Comparison of ENCODE assay signal across 15 cellular contexts in the genomic region with DNA sequence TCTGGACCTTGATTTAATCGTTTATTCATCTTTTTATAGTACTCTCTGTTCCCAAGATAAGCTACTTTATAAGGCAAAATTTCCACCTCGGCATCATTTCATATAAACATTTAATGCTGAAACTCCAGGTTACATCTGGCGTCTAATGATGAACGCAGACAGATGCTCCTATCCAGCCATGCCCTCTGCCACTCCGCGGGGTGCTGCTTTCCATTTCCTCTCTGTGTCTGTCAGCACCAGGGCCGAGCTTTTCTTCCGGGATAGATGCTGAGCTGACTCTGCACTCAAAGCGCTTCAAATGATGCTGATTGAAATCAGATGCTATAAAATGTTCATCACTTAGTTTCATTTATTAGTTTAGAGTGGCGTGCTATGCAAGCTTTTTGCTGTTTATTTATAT.
A peak's percentile ranks its signal among the peaks of the same experiment; 100 is the strongest.
DNase-seq lines count a peak whose midpoint lies in the region; ATAC-seq and TF ChIP-seq lines count a peak whose summit lies in the region.
"Had no signal": no experiment of that assay in that cellular context is flagged by ENCODE, and none has a peak within 500 bp of the region (broad histone marks: within the 10 kb centered on the region; RNA-seq: fewer than 3 reads in every experiment).

No MANE protein-coding gene starts in this region.

- H3K4me3 Mint-ChIP-seq in WTC11: no peak overlapping the region
- H3K4me3 Mint-ChIP-seq: activated CD4-positive, alpha-beta memory T cell treated with anti-CD3 and anti-CD28 coated beads for 36 hours; mesothelial cell of epicardium had no signal

- H3K27ac Mint-ChIP-seq in WTC11: no peak overlapping the region
- H3K27ac Mint-ChIP-seq: activated CD4-positive, alpha-beta memory T cell treated with anti-CD3 and anti-CD28 coated beads for 36 hours had no signal

- no peaks in the 10 kb centered on the region for H3K36me3 ChIP-seq in esophagus squamous epithelium
- H3K36me3 ChIP-seq: BLaER1 treated with 17β-estradiol and CSF1 and Interleukin-3, amounts not matched to agents 10 nM and 100 nM; suprapubic skin had no signal

- peaks cover 18% of the 10 kb centered on the region for H3K9me3 Mint-ChIP-seq in WTC11
- H3K9me3 Mint-ChIP-seq: activated CD4-positive, alpha-beta memory T cell treated with anti-CD3 and anti-CD28 coated beads for 36 hours had no signal

- peaks cover 0 to 7% (median 0%) of the 10 kb centered on the region in 4 donors for H3K27me3 ChIP-seq in esophagus squamous epithelium
- H3K27me3 ChIP-seq: BLaER1 treated with 17β-estradiol and CSF1 and Interleukin-3, amounts not matched to agents 10 nM and 100 nM; suprapubic skin had no signal

- no peaks in the 10 kb centered on the region for H3K9me3 ChIP-seq in esophagus squamous epithelium
- H3K9me3 ChIP-seq: suprapubic skin had no signal

- TF ChIP-seq POLR2A in esophagus squamous epithelium (IDR thresholded peaks at IDR 0.05): no peak

- no peak overlapping the region for H3K4me3 ChIP-seq in esophagus squamous epithelium
- H3K4me3 ChIP-seq: BLaER1 treated with 17β-estradiol and CSF1 and Interleukin-3, amounts not matched to agents 10 nM and 100 nM; GM23248; suprapubic skin had no signal

- WGBS in esophagus squamous epithelium, 2 donors: 37 to 40% methylated on average over 10 of the region's 10 CpGs

- CTCF ChIA-PET in WTC11 (lab: Charles Lee): interaction anchor here (2.1 kb wide), 1 partner anchor 67 kb away, joined by 8 read pairs; no protein-coding TSS in a partner anchor

- intact Hi-C loops in esophagus squamous epithelium (cut with DNase I): no loop called here

- H3K27ac ChIP-seq in esophagus squamous epithelium: no peak overlapping the region
- H3K27ac ChIP-seq: BLaER1 treated with 17β-estradiol and CSF1 and Interleukin-3, amounts not matched to agents 10 nM and 100 nM; GM23248; suprapubic skin had no signal

- TF ChIP-seq CTCF in WTC11 (IDR thresholded peaks at IDR 0.05) (no peak), esophagus squamous epithelium (IDR thresholded peaks at IDR 0.05) (no peak)

- no peak for ATAC-seq in WTC11
- ATAC-seq: right cardiac atrium had no signal

- peaks cover 0 to 8% (median 2%) of the 10 kb centered on the region in 3 donors for H3K4me1 ChIP-seq in esophagus squamous epithelium
- H3K4me1 ChIP-seq: suprapubic skin had no signal

- H3K36me3 Mint-ChIP-seq in WTC11: peaks cover 8% of the 10 kb centered on the region
- H3K36me3 Mint-ChIP-seq: activated CD4-positive, alpha-beta memory T cell treated with anti-CD3 and anti-CD28 coated beads for 36 hours had no signal

- POLR2A ChIA-PET in WTC11 (lab: Charles Lee): no interaction called here

- no peaks in the 10 kb centered on the region for H3K27me3 Mint-ChIP-seq in WTC11 (ENCODE audit: low read depth)

- DNase-seq in EL (peak; percentile 4), NCI-H1694 treated with DMSO at 0.1 percent for 48 hours (lab: John Stamatoyannopoulos, UW) (peak; percentile 49), WTC11 (ENCODE audit: low spot score) (peak; percentile 35), myocyte (ENCODE audit: low read depth) (peak; percentile 45), NCI-H446 (lab: John Stamatoyannopoulos, UW) (no peak), esophagus squamous epithelium (lab: John Stamatoyannopoulos, UW) (no peak)
- no peak for DNase-seq in activated effector memory CD4-positive, alpha-beta T cell treated with anti-CD3 and anti-CD28 coated beads, Interleukin-2, amount 50 U/mL, for 16 hours
- DNase-seq in activated naive CD4-positive, alpha-beta T cell treated with anti-CD3 and anti-CD28 coated beads, Interleukin-2, amount 50 U/mL, for 16 hours: no peak
- DNase-seq: activated CD4-positive, alpha-beta memory T cell treated with anti-CD3 and anti-CD28 coated beads for 36 hours; GM23248; MM.1S; right cardiac atrium had no signal

- H3K4me1 Mint-ChIP-seq in WTC11: peaks cover 16% of the 10 kb centered on the region

TF ChIP-seq in WTC11, 78 proteins besides CTCF, POLR2A, EP300 and RAD21:
- TF ChIP-seq SOX15 (CRISPR knock-in tag; IDR thresholded peaks at IDR 0.05) (no peak), ATF1 (CRISPR knock-in tag; IDR thresholded peaks at IDR 0.05) (no peak), ZNF532 (CRISPR knock-in tag; IDR thresholded peaks at IDR 0.05; ENCODE audit: borderline replicate concordance) (no peak), SP1 (CRISPR knock-in tag; conservative IDR thresholded peaks at IDR 0.05) (no peak)
- TF ChIP-seq, protein P1, sequence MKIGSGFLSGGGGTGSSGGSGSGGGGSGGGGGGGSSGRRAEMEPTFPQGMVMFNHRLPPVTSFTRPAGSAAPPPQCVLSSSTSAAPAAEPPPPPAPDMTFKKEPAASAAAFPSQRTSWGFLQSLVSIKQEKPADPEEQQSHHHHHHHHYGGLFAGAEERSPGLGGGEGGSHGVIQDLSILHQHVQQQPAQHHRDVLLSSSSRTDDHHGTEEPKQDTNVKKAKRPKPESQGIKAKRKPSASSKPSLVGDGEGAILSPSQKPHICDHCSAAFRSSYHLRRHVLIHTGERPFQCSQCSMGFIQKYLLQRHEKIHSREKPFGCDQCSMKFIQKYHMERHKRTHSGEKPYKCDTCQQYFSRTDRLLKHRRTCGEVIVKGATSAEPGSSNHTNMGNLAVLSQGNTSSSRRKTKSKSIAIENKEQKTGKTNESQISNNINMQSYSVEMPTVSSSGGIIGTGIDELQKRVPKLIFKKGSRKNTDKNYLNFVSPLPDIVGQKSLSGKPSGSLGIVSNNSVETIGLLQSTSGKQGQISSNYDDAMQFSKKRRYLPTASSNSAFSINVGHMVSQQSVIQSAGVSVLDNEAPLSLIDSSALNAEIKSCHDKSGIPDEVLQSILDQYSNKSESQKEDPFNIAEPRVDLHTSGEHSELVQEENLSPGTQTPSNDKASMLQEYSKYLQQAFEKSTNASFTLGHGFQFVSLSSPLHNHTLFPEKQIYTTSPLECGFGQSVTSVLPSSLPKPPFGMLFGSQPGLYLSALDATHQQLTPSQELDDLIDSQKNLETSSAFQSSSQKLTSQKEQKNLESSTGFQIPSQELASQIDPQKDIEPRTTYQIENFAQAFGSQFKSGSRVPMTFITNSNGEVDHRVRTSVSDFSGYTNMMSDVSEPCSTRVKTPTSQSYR (CRISPR knock-in tag; IDR thresholded peaks at IDR 0.05): no peak

Comparison
In these comparisons a context has a peak if more than half of its experiments do, and no peak if none do; other contexts are left out.
1. DNase-seq: peak in EL (single experiment), NCI-H1694 treated with DMSO at 0.1 percent for 48 hours (single experiment), WTC11 (single experiment) and myocyte (single experiment); none in NCI-H446 (0 of 2), esophagus squamous epithelium (single experiment), activated effector memory CD4-positive, alpha-beta T cell treated with anti-CD3 and anti-CD28 coated beads, Interleukin-2, amount 50 U/mL, for 16 hours (single experiment) and activated naive CD4-positive, alpha-beta T cell treated with anti-CD3 and anti-CD28 coated beads, Interleukin-2, amount 50 U/mL, for 16 hours (single experiment).